ENCODE assay signal across 33 cellular contexts in genomic region chr4:149751174-149751573, GRCh38.
"Had no signal": no experiment of that assay in that cellular context is flagged by ENCODE, and none has a peak within 500 bp of the region (broad histone marks: within the 10 kb centered on the region; RNA-seq: fewer than 3 reads in every experiment).

No MANE protein-coding gene starts in this region.

- H3K27ac ChIP-seq: Peyer's patch, VCaP had no signal

- H3K9me3 ChIP-seq: Peyer's patch had no signal

- H3K4me3 ChIP-seq: Peyer's patch had no signal

- H3K27me3 ChIP-seq: Peyer's patch had no signal

- ATAC-seq: activated naive CD8-positive, alpha-beta T cell treated with anti-CD3 and anti-CD28 coated beads, Interleukin-2, amount 50 U/mL, for 24 hours; activated T-cell treated with anti-CD3 and anti-CD28 coated beads, Interleukin-2, amount 50 U/mL, for 4 hours; PC-3 had no signal

- H3K36me3 ChIP-seq: Peyer's patch had no signal

- H3K4me1 ChIP-seq: Peyer's patch had no signal

- DNase-seq: activated B cell treated with CpG ODN at 0.5 μM for 24 hours; activated CD4-positive, alpha-beta memory T cell treated with anti-CD3 and anti-CD28 coated beads for 36 hours; activated CD4-positive, alpha-beta T cell treated with anti-CD3 and anti-CD28 coated beads for 4 hours; activated CD4-positive, alpha-beta T cell treated with anti-CD3 and anti-CD28 coated beads, Interleukin-2, amount 50 U/mL, for 1 hour; activated CD4-positive, CD25-positive, alpha-beta regulatory T cell treated with anti-CD3 and anti-CD28 coated beads, Interleukin-2, amount 50 U/mL, for 72 hours; activated CD8-positive, alpha-beta memory T cell treated with anti-CD3 and anti-CD28 coated beads, Interleukin-2, amount 50 U/mL, for 4 hours; activated effector memory CD4-positive, alpha-beta T cell treated with Interleukin-2 at 50 U/mL for 16 hours; activated naive CD4-positive, alpha-beta T cell treated with anti-CD3 and anti-CD28 coated beads, Interleukin-2, amount 10 ng/mL, durations not matched to agents 7 days and 5 days; activated naive CD8-positive, alpha-beta T cell treated with anti-CD3 and anti-CD28 coated beads, Interleukin-2, amount 50 U/mL, for 24 hours; activated T-cell treated with anti-CD3 and anti-CD28 coated beads for 4 hours; activated T-cell treated with anti-CD3 and anti-CD28 coated beads, Interleukin-2, amount 50 U/mL, for 4 hours; anterior cingulate cortex; Karpas-422; KBM-7; NCI-H1105; NCI-H1417 treated with DMSO at 0.1 percent for 48 hours; NCI-H187 treated with DMSO at 0.1 percent for 48 hours; NCI-H2081; NCI-H2171 treated with DMSO at 0.1 percent for 48 hours; NCI-H2227 treated with DMSO at 0.1 percent for 48 hours; NCI-H446; NCI-H510A treated with DMSO at 0.1 percent for 48 hours; NCI-H526 treated with DMSO at 0.1 percent for 48 hours; NCI-H774; NK-92 treated with Interleukin-12 subunit alpha and Interleukin-12 subunit beta, amount 100 ng/mL, for 24 hours; PC-3; Peyer's patch; RPMI8226; SW 1271; T-helper 1 cell; T-helper 2 cell; T-helper 9 cell had no signal
